ENCODE assay signal across 8 cellular contexts in genomic region chr10:70169011-70169410, GRCh38. TPM values are rescaled to one million over a fixed set of nuclear protein-coding genes. Genes with fewer than 3 reads are reported as not detected.
DNase-seq lines count a peak whose midpoint lies in the region; ATAC-seq and TF ChIP-seq lines count a peak whose summit lies in the region.

No MANE protein-coding gene starts in this region.

- H3K9ac ChIP-seq in KMS-11 = peak overlapping the region; percentile 81; the same call in 1 of the 2 replicates
- H3K9ac ChIP-seq in mucosa of stomach (ENCODE audit: low read length) = peak overlapping the region; percentile 94

- ATAC-seq in GM18858 (IDR thresholded peaks at IDR 0.05; ENCODE audit: unreplicated experiment) (no peak), HG03342 (IDR thresholded peaks at IDR 0.05; ENCODE audit: unreplicated experiment) (no peak)

- POLR2A ChIA-PET in AG04450 (lab: Yijun Ruan, JAX) = interaction anchor here (1.4 kb wide), 1 partner anchor 22 kb away, joined by 3 read pairs; the partner anchor contains the start of gene TYSND1

- H3K27me3 ChIP-seq in AG04450 (ENCODE audit: control insufficient read depth, insufficient read depth, low read length) (no peaks in the 10 kb centered on the region), KMS-11 (ENCODE audit: insufficient read depth, low read depth) (no peaks in the 10 kb centered on the region), mucosa of stomach (ENCODE audit: control insufficient read depth, insufficient read depth, low read length) (no peaks in the 10 kb centered on the region)

- H3K4me1 ChIP-seq in KMS-11 (ENCODE audit: low read depth, poor library complexity, severe bottlenecking) = peaks cover 37% of the 10 kb centered on the region
- peaks cover 10% of the 10 kb centered on the region for H3K4me1 ChIP-seq in mucosa of stomach (ENCODE audit: control insufficient read depth, insufficient read depth, low read length)

- no peak overlapping the region for H2AFZ ChIP-seq in KMS-11 (ENCODE audit: low read depth)

- no peaks in the 10 kb centered on the region; the same call in 1 of the 2 replicates for H3K36me3 ChIP-seq in KMS-11 (ENCODE audit: insufficient read depth)
- H3K36me3 ChIP-seq in mucosa of stomach (ENCODE audit: control insufficient read depth, insufficient read depth, low read length) = no peaks in the 10 kb centered on the region

- peaks cover 61% of the 10 kb centered on the region for H3K79me2 ChIP-seq in KMS-11 (ENCODE audit: insufficient read depth, low read depth)

- DNase-seq in AG04450 (ENCODE audit: low read depth, low spot score) (no peak), cardiac fibroblast (ENCODE audit: low read depth in 2 of 2) (no peak), mucosa of gallbladder (ENCODE audit: low spot score) (no peak), head of caudate nucleus (no peak)

- H3K27ac ChIP-seq in AG04450 (ENCODE audit: low read depth, low read length) (no peak overlapping the region), KMS-11 (no peak overlapping the region)

- H3K9me3 ChIP-seq in AG04450 (ENCODE audit: control insufficient read depth, insufficient read depth, low read length) (peaks cover 4% of the 10 kb centered on the region), mucosa of stomach (ENCODE audit: control insufficient read depth, low read length) (no peaks in the 10 kb centered on the region)

- peak overlapping the region; percentile 98 for H3K4me2 ChIP-seq in KMS-11

- intact Hi-C loops in head of caudate nucleus (cut with DNase I) = no loop called here

- TF ChIP-seq CTCF in AG04450 (IDR thresholded peaks at IDR 0.05; ENCODE audit: low read depth, low read length) = no peak
- no peak for TF ChIP-seq CTCF in KMS-11 (conservative IDR thresholded peaks at IDR 0.05; ENCODE audit: low read depth, low read length)
- TF ChIP-seq CTCF in cardiac fibroblast (IDR thresholded peaks at IDR 0.05; ENCODE audit: low read depth, low read length) = no peak

- H4K20me1 ChIP-seq in KMS-11 (ENCODE audit: insufficient read depth) = peaks cover 13% of the 10 kb centered on the region

- peak overlapping the region; percentile 99 for H3K4me3 ChIP-seq in AG04450 (ENCODE audit: low read depth, low read length)
- no peak overlapping the region for H3K4me3 ChIP-seq in KMS-11 (IDR thresholded peaks at IDR 0.05; ENCODE audit: insufficient read depth, low read depth, low read length)
- peak overlapping the region; percentile 90 to 92 for H3K4me3 ChIP-seq in cardiac fibroblast (replicated peaks in 1 of 2; ENCODE audit: low read depth in 2 of 2, low read length in 2 of 2)
- H3K4me3 ChIP-seq in mucosa of stomach (ENCODE audit: low read length) = peak overlapping the region; percentile 75

- CTCF ChIA-PET in AG04450 (lab: Charles Lee) = interaction anchor here (0.6 to 5.6 kb wide), 2 partner anchors 22 to 195 kb away, joined by 3 to 37 read pairs; partner anchors contain the start of gene TYSND1

RNA-seq across cellular contexts. Expression of gene SAR1A, which starts 1.3 kb away (rescaled TPM):
- polyA plus RNA-seq in AG04450 (2011; rRNA removed) = 108 and 134 TPM in 2 replicates
- 315 and 350 TPM in 2 replicates for polyA minus RNA-seq in AG04450 (2011; rRNA and poly(A)+ RNA removed)
- total RNA-seq in mucosa of gallbladder = 106 TPM

RNA-seq across cellular contexts. Expression of gene TYSND1, which starts 22.5 kb away (rescaled TPM):
- 2.7 and 3.4 TPM in 2 replicates for polyA plus RNA-seq in AG04450 (2011; rRNA removed)
- 2.7 and 3.1 TPM in 2 replicates for polyA minus RNA-seq in AG04450 (2011; rRNA and poly(A)+ RNA removed)
- total RNA-seq in mucosa of gallbladder = 21.4 TPM

RNA-seq across cellular contexts. Expression of gene AIFM2, which starts 36.4 kb away (rescaled TPM):
- 9.1 and 10.4 TPM in 2 replicates for polyA plus RNA-seq in AG04450 (2011; rRNA removed)
- 8.9 and 9.9 TPM in 2 replicates for polyA minus RNA-seq in AG04450 (2011; rRNA and poly(A)+ RNA removed)
- total RNA-seq in mucosa of gallbladder = 12.2 TPM
